1 cellular context compared by ENCODE assay signal in the genomic region with DNA sequence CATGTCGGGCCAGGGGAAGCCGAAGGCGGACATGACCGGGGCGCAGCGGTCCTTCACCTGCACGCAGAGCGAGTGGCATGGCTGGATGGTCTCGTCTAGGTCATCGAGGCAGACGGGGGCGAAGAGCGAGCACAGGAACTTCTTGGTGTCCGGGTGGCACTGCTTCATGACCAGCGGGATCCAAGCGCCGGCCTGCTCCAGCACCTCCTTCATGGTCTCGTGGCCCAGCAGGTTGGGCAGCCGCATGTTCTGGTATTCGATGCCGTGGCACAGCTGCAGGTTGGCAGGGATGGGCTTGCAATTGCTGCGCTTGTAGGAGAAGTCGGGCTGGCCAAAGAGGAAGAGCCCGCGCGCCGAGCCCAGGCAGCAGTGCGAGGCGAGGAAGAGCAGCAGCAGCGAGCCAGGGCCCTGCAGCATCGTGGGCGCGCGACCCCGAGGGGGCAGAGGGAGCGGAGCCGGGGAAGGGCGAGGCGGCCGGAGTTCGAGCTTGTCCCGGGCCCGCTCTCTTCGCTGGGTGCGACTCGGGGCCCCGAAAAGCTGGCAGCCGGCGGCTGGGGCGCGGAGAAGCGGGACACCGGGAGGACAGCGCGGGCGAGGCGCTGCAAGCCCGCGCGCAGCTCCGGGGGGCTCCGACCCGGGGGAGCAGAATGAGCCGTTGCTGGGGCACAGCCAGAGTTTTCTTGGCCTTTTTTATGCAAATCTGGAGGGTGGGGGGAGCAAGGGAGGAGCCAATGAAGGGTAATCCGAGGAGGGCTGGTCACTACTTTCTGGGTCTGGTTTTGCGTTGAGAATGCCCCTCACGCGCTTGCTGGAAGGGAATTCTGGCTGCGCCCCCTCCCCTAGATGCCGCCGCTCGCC.
TF ChIP-seq lines count a peak whose summit lies in the region.

A gene with protein sequence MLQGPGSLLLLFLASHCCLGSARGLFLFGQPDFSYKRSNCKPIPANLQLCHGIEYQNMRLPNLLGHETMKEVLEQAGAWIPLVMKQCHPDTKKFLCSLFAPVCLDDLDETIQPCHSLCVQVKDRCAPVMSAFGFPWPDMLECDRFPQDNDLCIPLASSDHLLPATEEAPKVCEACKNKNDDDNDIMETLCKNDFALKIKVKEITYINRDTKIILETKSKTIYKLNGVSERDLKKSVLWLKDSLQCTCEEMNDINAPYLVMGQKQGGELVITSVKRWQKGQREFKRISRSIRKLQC (minus strand): TSS at position 665 of the 858 bp plus-strand sequence. CDS start 248 bp downstream, at position 417.

TF ChIP-seq in WTC11, 78 proteins besides CTCF, POLR2A, EP300 and RAD21 (continued from another document and continues in another):
- TF ChIP-seq, protein P1, sequence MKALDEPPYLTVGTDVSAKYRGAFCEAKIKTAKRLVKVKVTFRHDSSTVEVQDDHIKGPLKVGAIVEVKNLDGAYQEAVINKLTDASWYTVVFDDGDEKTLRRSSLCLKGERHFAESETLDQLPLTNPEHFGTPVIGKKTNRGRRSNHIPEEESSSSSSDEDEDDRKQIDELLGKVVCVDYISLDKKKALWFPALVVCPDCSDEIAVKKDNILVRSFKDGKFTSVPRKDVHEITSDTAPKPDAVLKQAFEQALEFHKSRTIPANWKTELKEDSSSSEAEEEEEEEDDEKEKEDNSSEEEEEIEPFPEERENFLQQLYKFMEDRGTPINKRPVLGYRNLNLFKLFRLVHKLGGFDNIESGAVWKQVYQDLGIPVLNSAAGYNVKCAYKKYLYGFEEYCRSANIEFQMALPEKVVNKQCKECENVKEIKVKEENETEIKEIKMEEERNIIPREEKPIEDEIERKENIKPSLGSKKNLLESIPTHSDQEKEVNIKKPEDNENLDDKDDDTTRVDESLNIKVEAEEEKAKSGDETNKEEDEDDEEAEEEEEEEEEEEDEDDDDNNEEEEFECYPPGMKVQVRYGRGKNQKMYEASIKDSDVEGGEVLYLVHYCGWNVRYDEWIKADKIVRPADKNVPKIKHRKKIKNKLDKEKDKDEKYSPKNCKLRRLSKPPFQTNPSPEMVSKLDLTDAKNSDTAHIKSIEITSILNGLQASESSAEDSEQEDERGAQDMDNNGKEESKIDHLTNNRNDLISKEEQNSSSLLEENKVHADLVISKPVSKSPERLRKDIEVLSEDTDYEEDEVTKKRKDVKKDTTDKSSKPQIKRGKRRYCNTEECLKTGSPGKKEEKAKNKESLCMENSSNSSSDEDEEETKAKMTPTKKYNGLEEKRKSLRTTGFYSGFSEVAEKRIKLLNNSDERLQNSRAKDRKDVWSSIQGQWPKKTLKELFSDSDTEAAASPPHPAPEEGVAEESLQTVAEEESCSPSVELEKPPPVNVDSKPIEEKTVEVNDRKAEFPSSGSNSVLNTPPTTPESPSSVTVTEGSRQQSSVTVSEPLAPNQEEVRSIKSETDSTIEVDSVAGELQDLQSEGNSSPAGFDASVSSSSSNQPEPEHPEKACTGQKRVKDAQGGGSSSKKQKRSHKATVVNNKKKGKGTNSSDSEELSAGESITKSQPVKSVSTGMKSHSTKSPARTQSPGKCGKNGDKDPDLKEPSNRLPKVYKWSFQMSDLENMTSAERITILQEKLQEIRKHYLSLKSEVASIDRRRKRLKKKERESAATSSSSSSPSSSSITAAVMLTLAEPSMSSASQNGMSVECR (CRISPR knock-in tag; IDR thresholded peaks at IDR 0.05; ENCODE audit: borderline replicate concordance), result no peak; the same call in 1 of the 2 replicates
- TF ChIP-seq, protein P2, sequence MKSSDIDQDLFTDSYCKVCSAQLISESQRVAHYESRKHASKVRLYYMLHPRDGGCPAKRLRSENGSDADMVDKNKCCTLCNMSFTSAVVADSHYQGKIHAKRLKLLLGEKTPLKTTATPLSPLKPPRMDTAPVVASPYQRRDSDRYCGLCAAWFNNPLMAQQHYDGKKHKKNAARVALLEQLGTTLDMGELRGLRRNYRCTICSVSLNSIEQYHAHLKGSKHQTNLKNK (CRISPR knock-in tag; IDR thresholded peaks at IDR 0.05), result no peak
- TF ChIP-seq RELA (CRISPR knock-in tag; IDR thresholded peaks at IDR 0.05; ENCODE audit: borderline replicate concordance) (peak; percentile 79; the same call in 1 of the 2 replicates), EMX1 (CRISPR knock-in tag; IDR thresholded peaks at IDR 0.05) (0 out of 2 replicates have a peak, but pooled peaks have one; percentile 0), NFE2L1 (CRISPR knock-in tag; IDR thresholded peaks at IDR 0.05) (no peak), FOXK1 (CRISPR knock-in tag; IDR thresholded peaks at IDR 0.05) (no peak), PRRX2 (CRISPR knock-in tag; IDR thresholded peaks at IDR 0.05) (no peak), NR3C1 (CRISPR knock-in tag; conservative IDR thresholded peaks at IDR 0.05; ENCODE audit: low read depth) (no peak), ZNF263 (CRISPR knock-in tag; IDR thresholded peaks at IDR 0.05; ENCODE audit: low read depth) (no peak), TCF7 (CRISPR knock-in tag; IDR thresholded peaks at IDR 0.05; ENCODE audit: low read depth) (peak; percentile 11; the same call in 1 of the 2 replicates), NFYB (CRISPR knock-in tag; conservative IDR thresholded peaks at IDR 0.05; ENCODE audit: low read depth) (no peak), SP1 (CRISPR knock-in tag; conservative IDR thresholded peaks at IDR 0.05) (no peak; the same call in 1 of the 2 replicates), FOXP1 (CRISPR knock-in tag; IDR thresholded peaks at IDR 0.05; ENCODE audit: borderline replicate concordance) (no peak), HMGA2 (CRISPR knock-in tag; IDR thresholded peaks at IDR 0.05) (no peak), ZNF396 (CRISPR knock-in tag; IDR thresholded peaks at IDR 0.05; ENCODE audit: borderline replicate concordance) (no peak)
- TF ChIP-seq, protein P3, sequence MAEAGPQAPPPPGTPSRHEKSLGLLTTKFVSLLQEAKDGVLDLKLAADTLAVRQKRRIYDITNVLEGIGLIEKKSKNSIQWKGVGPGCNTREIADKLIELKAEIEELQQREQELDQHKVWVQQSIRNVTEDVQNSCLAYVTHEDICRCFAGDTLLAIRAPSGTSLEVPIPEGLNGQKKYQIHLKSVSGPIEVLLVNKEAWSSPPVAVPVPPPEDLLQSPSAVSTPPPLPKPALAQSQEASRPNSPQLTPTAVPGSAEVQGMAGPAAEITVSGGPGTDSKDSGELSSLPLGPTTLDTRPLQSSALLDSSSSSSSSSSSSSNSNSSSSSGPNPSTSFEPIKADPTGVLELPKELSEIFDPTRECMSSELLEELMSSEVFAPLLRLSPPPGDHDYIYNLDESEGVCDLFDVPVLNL (CRISPR knock-in tag; IDR thresholded peaks at IDR 0.05; ENCODE audit: borderline replicate concordance, low read depth), result no peak
- TF ChIP-seq, protein P4, sequence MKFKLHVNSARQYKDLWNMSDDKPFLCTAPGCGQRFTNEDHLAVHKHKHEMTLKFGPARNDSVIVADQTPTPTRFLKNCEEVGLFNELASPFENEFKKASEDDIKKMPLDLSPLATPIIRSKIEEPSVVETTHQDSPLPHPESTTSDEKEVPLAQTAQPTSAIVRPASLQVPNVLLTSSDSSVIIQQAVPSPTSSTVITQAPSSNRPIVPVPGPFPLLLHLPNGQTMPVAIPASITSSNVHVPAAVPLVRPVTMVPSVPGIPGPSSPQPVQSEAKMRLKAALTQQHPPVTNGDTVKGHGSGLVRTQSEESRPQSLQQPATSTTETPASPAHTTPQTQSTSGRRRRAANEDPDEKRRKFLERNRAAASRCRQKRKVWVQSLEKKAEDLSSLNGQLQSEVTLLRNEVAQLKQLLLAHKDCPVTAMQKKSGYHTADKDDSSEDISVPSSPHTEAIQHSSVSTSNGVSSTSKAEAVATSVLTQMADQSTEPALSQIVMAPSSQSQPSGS (CRISPR knock-in tag; IDR thresholded peaks at IDR 0.05; ENCODE audit: borderline replicate concordance, low read depth), result no peak
- TF ChIP-seq, protein P5, sequence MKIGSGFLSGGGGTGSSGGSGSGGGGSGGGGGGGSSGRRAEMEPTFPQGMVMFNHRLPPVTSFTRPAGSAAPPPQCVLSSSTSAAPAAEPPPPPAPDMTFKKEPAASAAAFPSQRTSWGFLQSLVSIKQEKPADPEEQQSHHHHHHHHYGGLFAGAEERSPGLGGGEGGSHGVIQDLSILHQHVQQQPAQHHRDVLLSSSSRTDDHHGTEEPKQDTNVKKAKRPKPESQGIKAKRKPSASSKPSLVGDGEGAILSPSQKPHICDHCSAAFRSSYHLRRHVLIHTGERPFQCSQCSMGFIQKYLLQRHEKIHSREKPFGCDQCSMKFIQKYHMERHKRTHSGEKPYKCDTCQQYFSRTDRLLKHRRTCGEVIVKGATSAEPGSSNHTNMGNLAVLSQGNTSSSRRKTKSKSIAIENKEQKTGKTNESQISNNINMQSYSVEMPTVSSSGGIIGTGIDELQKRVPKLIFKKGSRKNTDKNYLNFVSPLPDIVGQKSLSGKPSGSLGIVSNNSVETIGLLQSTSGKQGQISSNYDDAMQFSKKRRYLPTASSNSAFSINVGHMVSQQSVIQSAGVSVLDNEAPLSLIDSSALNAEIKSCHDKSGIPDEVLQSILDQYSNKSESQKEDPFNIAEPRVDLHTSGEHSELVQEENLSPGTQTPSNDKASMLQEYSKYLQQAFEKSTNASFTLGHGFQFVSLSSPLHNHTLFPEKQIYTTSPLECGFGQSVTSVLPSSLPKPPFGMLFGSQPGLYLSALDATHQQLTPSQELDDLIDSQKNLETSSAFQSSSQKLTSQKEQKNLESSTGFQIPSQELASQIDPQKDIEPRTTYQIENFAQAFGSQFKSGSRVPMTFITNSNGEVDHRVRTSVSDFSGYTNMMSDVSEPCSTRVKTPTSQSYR (CRISPR knock-in tag; IDR thresholded peaks at IDR 0.05), result no peak
- TF ChIP-seq, protein P6, sequence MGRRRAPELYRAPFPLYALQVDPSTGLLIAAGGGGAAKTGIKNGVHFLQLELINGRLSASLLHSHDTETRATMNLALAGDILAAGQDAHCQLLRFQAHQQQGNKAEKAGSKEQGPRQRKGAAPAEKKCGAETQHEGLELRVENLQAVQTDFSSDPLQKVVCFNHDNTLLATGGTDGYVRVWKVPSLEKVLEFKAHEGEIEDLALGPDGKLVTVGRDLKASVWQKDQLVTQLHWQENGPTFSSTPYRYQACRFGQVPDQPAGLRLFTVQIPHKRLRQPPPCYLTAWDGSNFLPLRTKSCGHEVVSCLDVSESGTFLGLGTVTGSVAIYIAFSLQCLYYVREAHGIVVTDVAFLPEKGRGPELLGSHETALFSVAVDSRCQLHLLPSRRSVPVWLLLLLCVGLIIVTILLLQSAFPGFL (CRISPR knock-in tag; IDR thresholded peaks at IDR 0.05; ENCODE audit: borderline replicate concordance), result no peak
- TF ChIP-seq, protein P7, sequence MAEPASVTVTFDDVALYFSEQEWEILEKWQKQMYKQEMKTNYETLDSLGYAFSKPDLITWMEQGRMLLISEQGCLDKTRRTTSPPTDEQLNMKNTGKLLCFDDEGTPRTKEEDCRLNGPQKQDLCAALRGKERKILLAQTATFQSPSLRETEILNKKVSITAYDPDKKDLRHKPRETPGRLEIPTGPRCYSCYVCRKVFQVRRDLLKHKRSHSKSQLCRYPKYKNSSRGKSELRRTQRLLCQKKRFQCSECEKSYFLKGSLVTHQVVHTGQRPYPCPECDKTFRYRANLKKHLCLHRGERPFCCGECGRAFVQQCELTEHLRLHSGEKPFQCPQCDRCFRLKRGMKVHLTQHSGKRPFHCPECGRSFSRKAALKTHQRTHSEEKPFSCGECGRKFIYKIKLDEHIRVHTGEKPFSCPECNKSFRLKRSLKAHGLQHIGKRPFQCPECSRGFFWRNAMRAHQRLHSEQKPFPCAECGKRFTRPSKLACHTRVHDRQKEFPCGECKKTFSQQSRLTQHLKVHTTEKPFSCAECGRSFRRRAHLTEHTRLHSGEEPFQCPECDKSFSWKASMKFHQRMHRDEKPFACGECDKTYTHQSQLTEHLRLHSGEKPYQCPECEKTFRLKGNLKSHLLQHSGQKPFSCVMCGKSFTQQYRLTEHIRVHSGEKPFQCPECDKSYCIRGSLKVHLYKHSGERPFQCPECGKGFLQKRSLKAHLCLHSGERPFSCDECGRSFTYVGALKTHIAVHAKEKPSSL (CRISPR knock-in tag; conservative IDR thresholded peaks at IDR 0.05), result no peak
- TF ChIP-seq, protein P8, sequence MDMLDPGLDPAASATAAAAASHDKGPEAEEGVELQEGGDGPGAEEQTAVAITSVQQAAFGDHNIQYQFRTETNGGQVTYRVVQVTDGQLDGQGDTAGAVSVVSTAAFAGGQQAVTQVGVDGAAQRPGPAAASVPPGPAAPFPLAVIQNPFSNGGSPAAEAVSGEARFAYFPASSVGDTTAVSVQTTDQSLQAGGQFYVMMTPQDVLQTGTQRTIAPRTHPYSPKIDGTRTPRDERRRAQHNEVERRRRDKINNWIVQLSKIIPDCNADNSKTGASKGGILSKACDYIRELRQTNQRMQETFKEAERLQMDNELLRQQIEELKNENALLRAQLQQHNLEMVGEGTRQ (CRISPR knock-in tag; IDR thresholded peaks at IDR 0.05), result no peak; the same call in none of the 2 replicates
- TF ChIP-seq, protein P9, sequence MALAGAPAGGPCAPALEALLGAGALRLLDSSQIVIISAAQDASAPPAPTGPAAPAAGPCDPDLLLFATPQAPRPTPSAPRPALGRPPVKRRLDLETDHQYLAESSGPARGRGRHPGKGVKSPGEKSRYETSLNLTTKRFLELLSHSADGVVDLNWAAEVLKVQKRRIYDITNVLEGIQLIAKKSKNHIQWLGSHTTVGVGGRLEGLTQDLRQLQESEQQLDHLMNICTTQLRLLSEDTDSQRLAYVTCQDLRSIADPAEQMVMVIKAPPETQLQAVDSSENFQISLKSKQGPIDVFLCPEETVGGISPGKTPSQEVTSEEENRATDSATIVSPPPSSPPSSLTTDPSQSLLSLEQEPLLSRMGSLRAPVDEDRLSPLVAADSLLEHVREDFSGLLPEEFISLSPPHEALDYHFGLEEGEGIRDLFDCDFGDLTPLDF (CRISPR knock-in tag; IDR thresholded peaks at IDR 0.05), result no peak
- TF ChIP-seq, protein P10, sequence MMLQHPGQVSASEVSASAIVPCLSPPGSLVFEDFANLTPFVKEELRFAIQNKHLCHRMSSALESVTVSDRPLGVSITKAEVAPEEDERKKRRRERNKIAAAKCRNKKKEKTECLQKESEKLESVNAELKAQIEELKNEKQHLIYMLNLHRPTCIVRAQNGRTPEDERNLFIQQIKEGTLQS (CRISPR knock-in tag; conservative IDR thresholded peaks at IDR 0.05), result no peak
- TF ChIP-seq, protein P11, sequence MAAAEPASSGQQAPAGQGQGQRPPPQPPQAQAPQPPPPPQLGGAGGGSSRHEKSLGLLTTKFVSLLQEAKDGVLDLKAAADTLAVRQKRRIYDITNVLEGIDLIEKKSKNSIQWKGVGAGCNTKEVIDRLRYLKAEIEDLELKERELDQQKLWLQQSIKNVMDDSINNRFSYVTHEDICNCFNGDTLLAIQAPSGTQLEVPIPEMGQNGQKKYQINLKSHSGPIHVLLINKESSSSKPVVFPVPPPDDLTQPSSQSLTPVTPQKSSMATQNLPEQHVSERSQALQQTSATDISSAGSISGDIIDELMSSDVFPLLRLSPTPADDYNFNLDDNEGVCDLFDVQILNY (CRISPR knock-in tag; IDR thresholded peaks at IDR 0.05), result no peak
- TF ChIP-seq, protein P12, sequence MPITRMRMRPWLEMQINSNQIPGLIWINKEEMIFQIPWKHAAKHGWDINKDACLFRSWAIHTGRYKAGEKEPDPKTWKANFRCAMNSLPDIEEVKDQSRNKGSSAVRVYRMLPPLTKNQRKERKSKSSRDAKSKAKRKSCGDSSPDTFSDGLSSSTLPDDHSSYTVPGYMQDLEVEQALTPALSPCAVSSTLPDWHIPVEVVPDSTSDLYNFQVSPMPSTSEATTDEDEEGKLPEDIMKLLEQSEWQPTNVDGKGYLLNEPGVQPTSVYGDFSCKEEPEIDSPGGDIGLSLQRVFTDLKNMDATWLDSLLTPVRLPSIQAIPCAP (CRISPR knock-in tag; IDR thresholded peaks at IDR 0.05), result no peak
